Comparison of ENCODE assay signal across 2 cellular contexts in genomic region chr6:146028835-146029572, GRCh38.
TF ChIP-seq lines count a peak whose summit lies in the region.

GRM1 (plus strand) TSS chr6:146029062; CDS start chr6:146029518, 456 bp downstream.

TF ChIP-seq in SK-N-SH, 30 proteins besides CTCF, POLR2A, EP300 and RAD21 (continued from another document):
- TF ChIP-seq REST (IDR thresholded peaks at IDR 0.05; ENCODE audit: low read depth, low read length) (no peak), SMC3 (IDR thresholded peaks at IDR 0.05; ENCODE audit: low read depth, low read length) (no peak), GATA2 (CRISPR knock-in tag; IDR thresholded peaks at IDR 0.05) (no peak), GABPA (IDR thresholded peaks at IDR 0.05; ENCODE audit: low read depth) (no peak), FOXJ3 (CRISPR knock-in tag; IDR thresholded peaks at IDR 0.05) (no peak), TAF1 (IDR thresholded peaks at IDR 0.05; ENCODE audit: borderline replicate concordance, low read depth, low read length) (no peak), USF1 (IDR thresholded peaks at IDR 0.05; ENCODE audit: borderline replicate concordance, low read depth) (no peak)

TF ChIP-seq in SK-N-SH treated with all-trans-retinoic acid at 6 μM for 48 hours, 23 proteins besides CTCF, POLR2A, EP300 and RAD21 (continued from another document):
- TF ChIP-seq POU6F1 (CRISPR knock-in tag; IDR thresholded peaks at IDR 0.05; ENCODE audit: borderline replicate concordance, low read depth) (no peak), PATZ1 (CRISPR knock-in tag; IDR thresholded peaks at IDR 0.05; ENCODE audit: borderline replicate concordance) (no peak), ZNF70 (CRISPR knock-in tag; IDR thresholded peaks at IDR 0.05) (no peak), RARB (CRISPR knock-in tag; IDR thresholded peaks at IDR 0.05) (no peak), ZFP3 (CRISPR knock-in tag; IDR thresholded peaks at IDR 0.05) (no peak), ESRRG (CRISPR knock-in tag; IDR thresholded peaks at IDR 0.05) (no peak), SNAI2 (CRISPR knock-in tag; IDR thresholded peaks at IDR 0.05) (no peak), OSR1 (CRISPR knock-in tag; IDR thresholded peaks at IDR 0.05) (no peak), ZC3H10 (CRISPR knock-in tag; IDR thresholded peaks at IDR 0.05) (no peak)
